16 cellular contexts compared by ENCODE assay signal in genomic region chr6:21902766-21903165, GRCh38.
A peak's percentile ranks its signal among the peaks of the same experiment; 100 is the strongest.
DNase-seq lines count a peak whose midpoint lies in the region; ATAC-seq and TF ChIP-seq lines count a peak whose summit lies in the region.
"Had no signal": no experiment of that assay in that cellular context is flagged by ENCODE, and none has a peak within 500 bp of the region (broad histone marks: within the 10 kb centered on the region; RNA-seq: fewer than 3 reads in every experiment).

No MANE protein-coding gene starts in this region.

- H3K9me3 Mint-ChIP-seq in WTC11 = no peaks in the 10 kb centered on the region
- H3K9me3 Mint-ChIP-seq in mesothelial cell of epicardium = no peaks in the 10 kb centered on the region
- H3K9me3 Mint-ChIP-seq in progenitor cell of endocrine pancreas (ENCODE audit: low read depth) = peaks cover 15% of the 10 kb centered on the region

- H3K4me1 ChIP-seq in HUES48 (ENCODE audit: control insufficient read depth, insufficient read depth, low read length) (peaks cover 12% of the 10 kb centered on the region), right cardiac atrium (ENCODE audit: control insufficient read depth, insufficient read depth, low read length) (no peaks in the 10 kb centered on the region)

- H3K36me3 ChIP-seq in HUES48 (ENCODE audit: control insufficient read depth, insufficient read depth, low read length) = no peaks in the 10 kb centered on the region

- POLR2A ChIA-PET in WTC11 (lab: Charles Lee) = no interaction called here

- CTCF ChIA-PET in WTC11 (lab: Charles Lee) = no interaction called here

- H3K9me3 ChIP-seq in HUES48 (ENCODE audit: control insufficient read depth, insufficient read depth, low read length) = no peaks in the 10 kb centered on the region
- H3K9me3 ChIP-seq in right cardiac atrium (ENCODE audit: control insufficient read depth, low read length) = no peaks in the 10 kb centered on the region

- peaks cover 5% of the 10 kb centered on the region for H3K36me3 Mint-ChIP-seq in WTC11
- H3K36me3 Mint-ChIP-seq in mesothelial cell of epicardium = peaks cover 30% of the 10 kb centered on the region
- peaks cover 18% of the 10 kb centered on the region for H3K36me3 Mint-ChIP-seq in progenitor cell of endocrine pancreas (ENCODE audit: insufficient read depth)
- H3K36me3 Mint-ChIP-seq: CD8-positive, alpha-beta memory T cell had no signal

- TF ChIP-seq CTCF in WTC11 (IDR thresholded peaks at IDR 0.05) (no peak), mesothelial cell of epicardium (IDR thresholded peaks at IDR 0.05; ENCODE audit: unreplicated experiment) (no peak), progenitor cell of endocrine pancreas (IDR thresholded peaks at IDR 0.05; ENCODE audit: unreplicated experiment) (no peak)

- H3K4me3 ChIP-seq in HUES48 (ENCODE audit: low read depth, low read length) (no peak overlapping the region), right cardiac atrium (ENCODE audit: low read length) (no peak overlapping the region)

- intact Hi-C loops in right cardiac atrium (cut with DNase I) = no loop called here

- H3K9ac ChIP-seq in HUES48 (ENCODE audit: low read depth, low read length) = no peak overlapping the region

- H3K27me3 Mint-ChIP-seq in WTC11 (ENCODE audit: low read depth) (no peaks in the 10 kb centered on the region), mesothelial cell of epicardium (ENCODE audit: low read depth) (no peaks in the 10 kb centered on the region), progenitor cell of endocrine pancreas (no peaks in the 10 kb centered on the region)
- H3K27me3 Mint-ChIP-seq: CD8-positive, alpha-beta memory T cell had no signal

- peaks cover 37% of the 10 kb centered on the region for H3K4me1 Mint-ChIP-seq in WTC11
- peaks cover 38% of the 10 kb centered on the region for H3K4me1 Mint-ChIP-seq in mesothelial cell of epicardium
- peaks cover 54% of the 10 kb centered on the region for H3K4me1 Mint-ChIP-seq in progenitor cell of endocrine pancreas (ENCODE audit: low read depth)
- H3K4me1 Mint-ChIP-seq: CD8-positive, alpha-beta memory T cell had no signal

- ATAC-seq in WTC11 = peak; percentile 65
- ATAC-seq in right cardiac atrium = no peak
- ATAC-seq in HG03097 (IDR thresholded peaks at IDR 0.05; ENCODE audit: low FRiP score, unreplicated experiment) = no peak

- H3K27ac ChIP-seq in HUES48 (ENCODE audit: low read depth, low read length) = peak overlapping the region; percentile 17
- H3K27ac ChIP-seq in right cardiac atrium (ENCODE audit: low read length) = no peak overlapping the region

- H3K27me3 ChIP-seq in HUES48 (ENCODE audit: control insufficient read depth, insufficient read depth, low read length) = no peaks in the 10 kb centered on the region
- no peaks in the 10 kb centered on the region for H3K27me3 ChIP-seq in right cardiac atrium (ENCODE audit: control insufficient read depth, insufficient read depth)

- 88% methylated on average over 5 of the region's 5 CpGs for WGBS in right cardiac atrium

- H3K27ac Mint-ChIP-seq in WTC11 = peak overlapping the region; percentile 57
- H3K27ac Mint-ChIP-seq in mesothelial cell of epicardium = peak overlapping the region; percentile 83
- peak overlapping the region; percentile 95 for H3K27ac Mint-ChIP-seq in progenitor cell of endocrine pancreas
- H3K27ac Mint-ChIP-seq: CD8-positive, alpha-beta memory T cell had no signal

- DNase-seq in WTC11 (ENCODE audit: low spot score) = no peak
- DNase-seq in mesothelial cell of epicardium (ENCODE audit: low spot score in 2 of 2, unreplicated experiment in 2 of 2) = no peak
- DNase-seq in progenitor cell of endocrine pancreas (ENCODE audit: low spot score, unreplicated experiment) = no peak
- no peak for DNase-seq in SKM-1 treated with dmso at 0.1 percent for 144 hours (lab: John Stamatoyannopoulos, UW; ENCODE audit: unreplicated experiment)
- no peak for DNase-seq in right cardiac atrium
- no peak for DNase-seq in NCI-H2171 (lab: John Stamatoyannopoulos, UW)
- DNase-seq: C1 segment of cervical spinal cord; CD8-positive, alpha-beta memory T cell; DMS79; HCEC 1CT; KBM-7; NCI-H1105 treated with DMSO at 0.1 percent for 48 hours; NCI-H1694 treated with DMSO at 0.1 percent for 48 hours; NCI-H526 had no signal

- H3K4me3 Mint-ChIP-seq in WTC11 = no peak overlapping the region
- no peak overlapping the region for H3K4me3 Mint-ChIP-seq in mesothelial cell of epicardium
- H3K4me3 Mint-ChIP-seq in progenitor cell of endocrine pancreas (ENCODE audit: low read depth) = no peak overlapping the region
- H3K4me3 Mint-ChIP-seq: CD8-positive, alpha-beta memory T cell had no signal

TF ChIP-seq in WTC11, 78 proteins besides CTCF, POLR2A, EP300 and RAD21:
- TF ChIP-seq IRF2 (CRISPR knock-in tag; IDR thresholded peaks at IDR 0.05; ENCODE audit: borderline replicate concordance, low read depth) = no peak
- TF ChIP-seq E2F4 (CRISPR knock-in tag; IDR thresholded peaks at IDR 0.05; ENCODE audit: borderline replicate concordance, low read depth) = no peak
- TF ChIP-seq ZNF425 (CRISPR knock-in tag; conservative IDR thresholded peaks at IDR 0.05) = no peak
- TF ChIP-seq ESRRA (CRISPR knock-in tag; IDR thresholded peaks at IDR 0.05; ENCODE audit: borderline replicate concordance) = no peak
- TF ChIP-seq E2F1 (CRISPR knock-in tag; IDR thresholded peaks at IDR 0.05) = no peak
- no peak for TF ChIP-seq SMAD4 (CRISPR knock-in tag; IDR thresholded peaks at IDR 0.05)
- TF ChIP-seq TP53 (CRISPR knock-in tag; IDR thresholded peaks at IDR 0.05) = no peak
- TF ChIP-seq ZNF423 (CRISPR knock-in tag; IDR thresholded peaks at IDR 0.05) = no peak
- TF ChIP-seq JAZF1 (CRISPR knock-in tag; IDR thresholded peaks at IDR 0.05) = no peak
- TF ChIP-seq ZNF263 (CRISPR knock-in tag; IDR thresholded peaks at IDR 0.05; ENCODE audit: low read depth) = no peak
- TF ChIP-seq FOXP4 (CRISPR knock-in tag; IDR thresholded peaks at IDR 0.05) = no peak
- no peak for TF ChIP-seq NR1H2 (CRISPR knock-in tag; IDR thresholded peaks at IDR 0.05)
- TF ChIP-seq NFYB (CRISPR knock-in tag; conservative IDR thresholded peaks at IDR 0.05; ENCODE audit: low read depth) = no peak
- no peak for TF ChIP-seq ZNF317 (CRISPR knock-in tag; IDR thresholded peaks at IDR 0.05; ENCODE audit: borderline replicate concordance, low read depth)
- no peak for TF ChIP-seq ZNF232 (CRISPR knock-in tag; IDR thresholded peaks at IDR 0.05)
- no peak for TF ChIP-seq ATF1 (CRISPR knock-in tag; IDR thresholded peaks at IDR 0.05)
TF ChIP-seq in WTC11: peak in this region for 0.
